16 cellular contexts compared by ENCODE assay signal in the genomic region with DNA sequence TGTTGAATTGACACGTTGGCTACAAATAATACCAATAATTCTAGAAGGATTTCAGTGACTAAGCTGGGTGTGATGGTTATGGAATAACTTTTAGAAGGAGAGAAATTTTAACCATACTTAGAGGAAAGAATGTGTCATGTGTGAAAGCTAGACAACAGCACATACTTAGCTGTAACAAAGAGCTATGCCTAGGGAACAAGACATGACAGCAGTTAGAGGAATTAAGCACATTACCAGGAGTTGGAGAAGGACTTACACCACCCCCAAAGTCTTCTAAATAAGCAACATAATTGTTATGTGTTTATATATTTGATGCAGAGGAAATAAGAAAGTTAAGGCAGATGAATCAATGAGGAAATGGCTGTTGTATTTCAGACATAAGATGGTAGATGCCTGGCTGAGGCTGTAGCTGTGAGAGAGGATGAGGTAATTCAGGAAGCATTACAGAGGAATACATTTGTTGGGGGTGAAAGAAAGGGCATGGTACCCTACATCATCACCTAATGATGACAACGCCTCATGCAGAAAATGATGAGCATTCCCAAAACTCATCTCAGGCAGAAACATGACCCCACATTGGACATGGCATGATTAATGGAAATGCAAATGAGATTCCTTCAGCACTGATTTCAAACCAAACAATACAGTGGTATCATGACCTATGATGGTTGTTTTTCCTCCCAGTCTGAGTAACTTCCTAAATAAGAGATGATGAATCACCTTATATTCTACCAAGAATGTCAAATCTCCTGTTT.
DNase-seq lines count a peak whose midpoint lies in the region; ATAC-seq and TF ChIP-seq lines count a peak whose summit lies in the region.
"Had no signal": no experiment of that assay in that cellular context is flagged by ENCODE, and none has a peak within 500 bp of the region (broad histone marks: within the 10 kb centered on the region; RNA-seq: fewer than 3 reads in every experiment).

No MANE protein-coding gene starts in this region.

- no peaks in the 10 kb centered on the region for H3K27me3 Mint-ChIP-seq in stimulated activated naive CD8-positive, alpha-beta T cell treated with anti-CD3 and anti-CD28 coated beads, Interleukin-15, Interleukin-2, amounts not matched to agents 100 ng/mL and 50 ng/mL, for 24 hours
- H3K27me3 Mint-ChIP-seq in immature natural killer cell (ENCODE audit: low read depth in 3 of 3), result no peaks in the 10 kb centered on the region
- H3K27me3 Mint-ChIP-seq: CD8-positive, alpha-beta memory T cell; natural killer cell treated with Interleukin-12 subunit alpha and Interleukin-12 subunit beta and Interleukin-15 and Interleukin-18, amount 100 ng/mL, for 72 hours had no signal

- no peak for TF ChIP-seq CTCF in brain microvascular endothelial cell (IDR thresholded peaks at IDR 0.05; ENCODE audit: low read depth, low read length, missing control alignments)
- TF ChIP-seq CTCF in coronary artery (IDR thresholded peaks at IDR 0.05), result no peak

- no peaks in the 10 kb centered on the region for H3K27me3 ChIP-seq in brain microvascular endothelial cell (replicated peaks)
- H3K27me3 ChIP-seq: body of pancreas, heart right ventricle, left lung had no signal

- no peak for DNase-seq in stimulated activated naive CD8-positive, alpha-beta T cell treated with anti-CD3 and anti-CD28 coated beads, Interleukin-15, Interleukin-2, amounts not matched to agents 100 U/mL and 50 U/mL, for 24 hours
- DNase-seq in brain microvascular endothelial cell, result peak; percentile 35
- DNase-seq in iris pigment epithelial cell (ENCODE audit: low read depth), result peak; percentile 88
- DNase-seq in coronary artery (ENCODE audit: low spot score), result no peak
- no peak for DNase-seq in sciatic nerve (ENCODE audit: low spot score)
- no peak for DNase-seq in stimulated activated CD4-positive, alpha-beta T cell treated with anti-CD3 and anti-CD28 coated beads, Interleukin-2, amount 100 ng/mL, for 48 hours
- no peak for DNase-seq in immature natural killer cell
- DNase-seq: activated CD8-positive, alpha-beta T cell treated with anti-CD3 and anti-CD28 coated beads, Interleukin-2, amount 10 ng/mL, durations not matched to agents 7 days and 5 days; body of pancreas; CD8-positive, alpha-beta memory T cell; heart right ventricle; left lung; right cardiac atrium had no signal

- H3K4me3 Mint-ChIP-seq in stimulated activated naive CD8-positive, alpha-beta T cell treated with anti-CD3 and anti-CD28 coated beads, Interleukin-15, Interleukin-2, amounts not matched to agents 100 ng/mL and 50 ng/mL, for 24 hours, result no peak overlapping the region
- no peak overlapping the region for H3K4me3 Mint-ChIP-seq in immature natural killer cell
- H3K4me3 Mint-ChIP-seq: activated CD8-positive, alpha-beta T cell treated with anti-CD3 and anti-CD28 coated beads, Interleukin-2, amount 10 ng/mL, durations not matched to agents 7 days and 5 days; CD8-positive, alpha-beta memory T cell; natural killer cell treated with Interleukin-12 subunit alpha and Interleukin-12 subunit beta and Interleukin-15 and Interleukin-18, amount 100 ng/mL, for 72 hours; stimulated activated effector memory CD8-positive, alpha-beta T cell treated with anti-CD3 and anti-CD28 coated beads, Interleukin-12 subunit alpha, Interleukin-12 subunit beta, amount 100 ng/mL, for 72 hours had no signal

- H3K36me3 Mint-ChIP-seq in stimulated activated naive CD8-positive, alpha-beta T cell treated with anti-CD3 and anti-CD28 coated beads, Interleukin-15, Interleukin-2, amounts not matched to agents 100 ng/mL and 50 ng/mL, for 24 hours (ENCODE audit: low read depth), result no peaks in the 10 kb centered on the region
- no peaks in the 10 kb centered on the region for H3K36me3 Mint-ChIP-seq in immature natural killer cell
- H3K36me3 Mint-ChIP-seq: CD8-positive, alpha-beta memory T cell; natural killer cell treated with Interleukin-12 subunit alpha and Interleukin-12 subunit beta and Interleukin-15 and Interleukin-18, amount 100 ng/mL, for 72 hours; stimulated activated effector memory CD8-positive, alpha-beta T cell treated with anti-CD3 and anti-CD28 coated beads, Interleukin-12 subunit alpha, Interleukin-12 subunit beta, amount 100 ng/mL, for 72 hours had no signal

- no peak overlapping the region for H3K4me3 ChIP-seq in brain microvascular endothelial cell (ENCODE audit: low read depth, low read length)
- H3K4me3 ChIP-seq in coronary artery, result no peak overlapping the region
- H3K4me3 ChIP-seq: body of pancreas, heart right ventricle, left lung had no signal

- in situ Hi-C loops in brain microvascular endothelial cell (cut with HindIII; ENCODE audit: low pct_ligation_motif_present, low sequenced_read_pairs), result no loop called here

- peaks cover 7% of the 10 kb centered on the region for H3K9me3 Mint-ChIP-seq in stimulated activated naive CD8-positive, alpha-beta T cell treated with anti-CD3 and anti-CD28 coated beads, Interleukin-15, Interleukin-2, amounts not matched to agents 100 ng/mL and 50 ng/mL, for 24 hours
- peaks cover 2 to 19% (median 10%) of the 10 kb centered on the region in 6 donors for H3K9me3 Mint-ChIP-seq in immature natural killer cell

- H3K36me3 ChIP-seq in brain microvascular endothelial cell (replicated peaks), result no peaks in the 10 kb centered on the region
- H3K36me3 ChIP-seq: heart right ventricle, left lung had no signal

- H3K4me1 Mint-ChIP-seq in stimulated activated naive CD8-positive, alpha-beta T cell treated with anti-CD3 and anti-CD28 coated beads, Interleukin-15, Interleukin-2, amounts not matched to agents 100 ng/mL and 50 ng/mL, for 24 hours (ENCODE audit: low read depth), result peaks cover 6% of the 10 kb centered on the region
- no peaks in the 10 kb centered on the region for H3K4me1 Mint-ChIP-seq in immature natural killer cell
- H3K4me1 Mint-ChIP-seq: CD8-positive, alpha-beta memory T cell; stimulated activated effector memory CD8-positive, alpha-beta T cell treated with anti-CD3 and anti-CD28 coated beads, Interleukin-12 subunit alpha, Interleukin-12 subunit beta, amount 100 ng/mL, for 72 hours had no signal

- intact Hi-C loops in sciatic nerve (cut with DNase I), result no loop called here

- ATAC-seq in stimulated activated naive CD8-positive, alpha-beta T cell treated with anti-CD3 and anti-CD28 coated beads, Interleukin-15, Interleukin-2, amounts not matched to agents 100 U/mL and 50 U/mL, for 24 hours, result no peak
- no peak for ATAC-seq in sciatic nerve
- ATAC-seq: activated CD8-positive, alpha-beta T cell treated with anti-CD3 and anti-CD28 coated beads, Interleukin-2, amount 10 ng/mL, durations not matched to agents 7 days and 5 days; body of pancreas; heart right ventricle; left lung; natural killer cell treated with Interleukin-12 subunit alpha and Interleukin-12 subunit beta and Interleukin-15 and Interleukin-18, amount 100 ng/mL, for 72 hours; stimulated activated effector memory CD8-positive, alpha-beta T cell treated with anti-CD3 and anti-CD28 coated beads, Interleukin-12 subunit alpha, Interleukin-12 subunit beta, amount 100 ng/mL, for 72 hours had no signal

- peak overlapping the region; percentile 23 for H3K27ac Mint-ChIP-seq in stimulated activated naive CD8-positive, alpha-beta T cell treated with anti-CD3 and anti-CD28 coated beads, Interleukin-15, Interleukin-2, amounts not matched to agents 100 ng/mL and 50 ng/mL, for 24 hours
- H3K27ac Mint-ChIP-seq in immature natural killer cell, result no peak overlapping the region
- H3K27ac Mint-ChIP-seq: activated CD8-positive, alpha-beta T cell treated with anti-CD3 and anti-CD28 coated beads, Interleukin-2, amount 10 ng/mL, durations not matched to agents 7 days and 5 days; CD8-positive, alpha-beta memory T cell; natural killer cell treated with Interleukin-12 subunit alpha and Interleukin-12 subunit beta and Interleukin-15 and Interleukin-18, amount 100 ng/mL, for 72 hours; stimulated activated effector memory CD8-positive, alpha-beta T cell treated with anti-CD3 and anti-CD28 coated beads, Interleukin-12 subunit alpha, Interleukin-12 subunit beta, amount 100 ng/mL, for 72 hours had no signal

- H3K27ac ChIP-seq in brain microvascular endothelial cell (peak overlapping the region; percentile 58), coronary artery (no peak overlapping the region)
- H3K27ac ChIP-seq: body of pancreas, heart right ventricle, left lung had no signal

Comparison
In these comparisons a context has a peak if more than half of its experiments do, and no peak if none do; other contexts are left out.
1. DNase-seq: peak in brain microvascular endothelial cell (single experiment) and iris pigment epithelial cell (single experiment); none in stimulated activated naive CD8-positive, alpha-beta T cell treated with anti-CD3 and anti-CD28 coated beads, Interleukin-15, Interleukin-2, amounts not matched to agents 100 U/mL and 50 U/mL, for 24 hours (single experiment), coronary artery (single experiment), sciatic nerve (single experiment), stimulated activated CD4-positive, alpha-beta T cell treated with anti-CD3 and anti-CD28 coated beads, Interleukin-2, amount 100 ng/mL, for 48 hours (0 of 2) and immature natural killer cell (0 of 3).